1 cellular context compared by ENCODE assay signal in the genomic region with DNA sequence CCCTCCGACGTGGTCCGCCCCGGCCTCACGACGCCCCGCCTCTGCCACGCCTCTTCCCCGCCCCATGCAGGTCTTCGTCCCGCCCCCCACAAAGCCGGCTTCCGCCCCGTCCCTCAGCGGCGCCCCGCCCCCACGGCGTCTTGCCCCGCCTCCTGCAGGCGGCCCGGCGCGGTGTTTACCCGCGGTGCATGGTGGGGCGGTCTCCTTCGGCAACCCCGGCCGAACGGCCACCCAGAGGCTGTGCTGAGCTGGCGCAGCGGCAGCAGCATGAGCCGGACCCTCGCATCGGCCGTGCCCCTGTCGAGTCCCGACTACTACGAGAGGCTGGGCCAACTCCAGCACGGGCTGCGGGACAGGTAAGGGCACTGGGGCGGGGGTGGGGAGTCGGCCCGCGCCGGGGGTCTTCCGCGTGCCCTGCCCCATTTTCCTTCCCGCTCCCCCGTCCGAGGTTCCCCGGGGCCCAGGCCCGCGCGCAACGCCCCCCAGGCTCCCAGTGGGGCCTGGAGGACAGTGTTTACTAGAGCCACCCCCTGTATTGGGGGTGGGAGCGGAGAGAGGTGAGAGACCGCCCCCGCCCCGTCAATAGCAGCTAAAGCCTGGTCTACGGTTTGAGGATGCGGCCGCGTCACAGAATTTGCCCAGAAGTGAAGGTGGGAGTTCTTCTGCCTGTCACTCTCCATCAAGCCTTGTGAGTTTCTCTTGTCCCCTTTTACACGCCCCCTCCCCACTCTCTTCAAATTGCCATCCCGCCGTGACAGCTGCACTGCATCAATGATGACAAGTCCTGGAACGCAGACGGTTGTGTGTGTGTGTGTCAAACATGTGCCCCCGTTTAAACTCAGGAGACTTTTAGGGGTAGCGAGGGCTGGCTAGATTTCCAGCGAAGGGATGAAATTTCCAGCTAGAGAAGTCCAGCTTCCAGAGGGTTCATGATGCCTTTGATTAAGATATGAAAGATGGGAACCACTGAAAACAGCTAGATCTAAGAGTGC.
TF ChIP-seq lines count a peak whose summit lies in the region.

Gene KIZ, plus strand, starts transcription at position 234 of the 992 bp plus-strand sequence. Its CDS starts 34 bp downstream, at position 268.

TF ChIP-seq in HepG2, 621 proteins besides CTCF, POLR2A, EP300 and RAD21 (continued from another document and continues in another):
- TF ChIP-seq, protein P1, sequence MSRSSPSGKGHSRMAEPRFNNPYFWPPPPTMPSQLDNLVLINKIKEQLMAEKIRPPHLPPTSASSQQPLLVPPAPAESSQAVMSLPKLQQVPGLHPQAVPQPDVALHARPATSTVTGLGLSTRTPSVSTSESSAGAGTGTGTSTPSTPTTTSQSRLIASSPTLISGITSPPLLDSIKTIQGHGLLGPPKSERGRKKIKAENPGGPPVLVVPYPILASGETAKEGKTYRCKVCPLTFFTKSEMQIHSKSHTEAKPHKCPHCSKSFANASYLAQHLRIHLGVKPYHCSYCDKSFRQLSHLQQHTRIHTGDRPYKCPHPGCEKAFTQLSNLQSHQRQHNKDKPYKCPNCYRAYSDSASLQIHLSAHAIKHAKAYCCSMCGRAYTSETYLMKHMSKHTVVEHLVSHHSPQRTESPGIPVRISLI (CRISPR knock-in tag; IDR thresholded peaks at IDR 0.05; ENCODE audit: borderline replicate concordance), result peak; percentile 41; the same call in 1 of the 2 replicates
- TF ChIP-seq KLF12 (CRISPR knock-in tag; IDR thresholded peaks at IDR 0.05; ENCODE audit: borderline replicate concordance), result peak; percentile 42; the same call in 1 of the 2 replicates
- peak; percentile 91 for TF ChIP-seq MNT (IDR thresholded peaks at IDR 0.05)
- TF ChIP-seq ZNF263 (CRISPR knock-in tag; IDR thresholded peaks at IDR 0.05), result peak; percentile 12; the same call in 1 of the 2 replicates
- TF ChIP-seq KLF11 (CRISPR knock-in tag; IDR thresholded peaks at IDR 0.05), result 0 out of 2 replicates have a peak, but pooled peaks have one; percentile 19
- TF ChIP-seq ZSCAN29 (CRISPR knock-in tag; conservative IDR thresholded peaks at IDR 0.05), result 0 out of 2 replicates have a peak, but pooled peaks have one; percentile 84
- TF ChIP-seq, protein P2, sequence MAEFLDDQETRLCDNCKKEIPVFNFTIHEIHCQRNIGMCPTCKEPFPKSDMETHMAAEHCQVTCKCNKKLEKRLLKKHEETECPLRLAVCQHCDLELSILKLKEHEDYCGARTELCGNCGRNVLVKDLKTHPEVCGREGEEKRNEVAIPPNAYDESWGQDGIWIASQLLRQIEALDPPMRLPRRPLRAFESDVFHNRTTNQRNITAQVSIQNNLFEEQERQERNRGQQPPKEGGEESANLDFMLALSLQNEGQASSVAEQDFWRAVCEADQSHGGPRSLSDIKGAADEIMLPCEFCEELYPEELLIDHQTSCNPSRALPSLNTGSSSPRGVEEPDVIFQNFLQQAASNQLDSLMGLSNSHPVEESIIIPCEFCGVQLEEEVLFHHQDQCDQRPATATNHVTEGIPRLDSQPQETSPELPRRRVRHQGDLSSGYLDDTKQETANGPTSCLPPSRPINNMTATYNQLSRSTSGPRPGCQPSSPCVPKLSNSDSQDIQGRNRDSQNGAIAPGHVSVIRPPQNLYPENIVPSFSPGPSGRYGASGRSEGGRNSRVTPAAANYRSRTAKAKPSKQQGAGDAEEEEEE (CRISPR knock-in tag; IDR thresholded peaks at IDR 0.05; ENCODE audit: borderline replicate concordance), result no peak; the same call in 1 of the 2 replicates
- no peak for TF ChIP-seq ZNF775 (CRISPR knock-in tag; IDR thresholded peaks at IDR 0.05; ENCODE audit: borderline replicate concordance)
- TF ChIP-seq ZNF431 (CRISPR knock-in tag; IDR thresholded peaks at IDR 0.05; ENCODE audit: borderline replicate concordance, low read depth), result peak; percentile 21; the same call in 1 of the 2 replicates
- peak; percentile 79; the same call in 1 of the 2 replicates for TF ChIP-seq FOXP1 (IDR thresholded peaks at IDR 0.05)
- peak; percentile 88 for TF ChIP-seq FOXP1 (CRISPR knock-in tag; IDR thresholded peaks at IDR 0.05)
- TF ChIP-seq JDP2 (CRISPR knock-in tag; IDR thresholded peaks at IDR 0.05; ENCODE audit: borderline replicate concordance), result no peak; the same call in 1 of the 2 replicates
- peak; percentile 23; the same call in 1 of the 2 replicates for TF ChIP-seq NFKBIZ (CRISPR knock-in tag; IDR thresholded peaks at IDR 0.05)
- TF ChIP-seq ZNF232 (CRISPR knock-in tag; IDR thresholded peaks at IDR 0.05; ENCODE audit: borderline replicate concordance), result peak; percentile 2; the same call in 1 of the 2 replicates
- peak; percentile 70 for TF ChIP-seq MED8 (CRISPR knock-in tag; IDR thresholded peaks at IDR 0.05; ENCODE audit: insufficient replicate concordance)
- TF ChIP-seq ZNF124 (CRISPR knock-in tag; IDR thresholded peaks at IDR 0.05), result peak; percentile 75
- TF ChIP-seq ZBTB2 (CRISPR knock-in tag; IDR thresholded peaks at IDR 0.05; ENCODE audit: low read depth), result peak; percentile 86
- TF ChIP-seq HOXA7 (CRISPR knock-in tag; IDR thresholded peaks at IDR 0.05), result peak; percentile 31; the same call in 1 of the 2 replicates
- TF ChIP-seq ZNF546 (CRISPR knock-in tag; conservative IDR thresholded peaks at IDR 0.05), result peak; percentile 77; the same call in 1 of the 2 replicates
- TF ChIP-seq SRY (CRISPR knock-in tag; IDR thresholded peaks at IDR 0.05), result peak; percentile 68
- peak; percentile 56 for TF ChIP-seq E2F1 (CRISPR knock-in tag; IDR thresholded peaks at IDR 0.05)
- peak; percentile 77 for TF ChIP-seq YEATS2 (CRISPR knock-in tag; IDR thresholded peaks at IDR 0.05; ENCODE audit: borderline replicate concordance)
- TF ChIP-seq PITX1 (CRISPR knock-in tag; IDR thresholded peaks at IDR 0.05), result peak; percentile 68
- TF ChIP-seq MAZ (IDR thresholded peaks at IDR 0.05; ENCODE audit: borderline replicate concordance, low read depth, low read length), result peak; percentile 72
- peak; percentile 90 for TF ChIP-seq MAZ (CRISPR knock-in tag; IDR thresholded peaks at IDR 0.05; ENCODE audit: low read depth)
- 0 out of 2 replicates have a peak, but pooled peaks have one; percentile 6 for TF ChIP-seq RCOR2 (CRISPR knock-in tag; IDR thresholded peaks at IDR 0.05)
- TF ChIP-seq RARA (CRISPR knock-in tag; IDR thresholded peaks at IDR 0.05), result peak; percentile 27; the same call in 1 of the 2 replicates
- TF ChIP-seq FOXM1 (CRISPR knock-in tag; IDR thresholded peaks at IDR 0.05), result no peak
- TF ChIP-seq SSRP1 (CRISPR knock-in tag; IDR thresholded peaks at IDR 0.05), result peak; percentile 9; the same call in 1 of the 2 replicates
- TF ChIP-seq SP1 (IDR thresholded peaks at IDR 0.05), result peak; percentile 86; the same call in 1 of the 2 replicates
- peak; percentile 99 for TF ChIP-seq SP1 (CRISPR knock-in tag; IDR thresholded peaks at IDR 0.05)
- TF ChIP-seq, protein P3, sequence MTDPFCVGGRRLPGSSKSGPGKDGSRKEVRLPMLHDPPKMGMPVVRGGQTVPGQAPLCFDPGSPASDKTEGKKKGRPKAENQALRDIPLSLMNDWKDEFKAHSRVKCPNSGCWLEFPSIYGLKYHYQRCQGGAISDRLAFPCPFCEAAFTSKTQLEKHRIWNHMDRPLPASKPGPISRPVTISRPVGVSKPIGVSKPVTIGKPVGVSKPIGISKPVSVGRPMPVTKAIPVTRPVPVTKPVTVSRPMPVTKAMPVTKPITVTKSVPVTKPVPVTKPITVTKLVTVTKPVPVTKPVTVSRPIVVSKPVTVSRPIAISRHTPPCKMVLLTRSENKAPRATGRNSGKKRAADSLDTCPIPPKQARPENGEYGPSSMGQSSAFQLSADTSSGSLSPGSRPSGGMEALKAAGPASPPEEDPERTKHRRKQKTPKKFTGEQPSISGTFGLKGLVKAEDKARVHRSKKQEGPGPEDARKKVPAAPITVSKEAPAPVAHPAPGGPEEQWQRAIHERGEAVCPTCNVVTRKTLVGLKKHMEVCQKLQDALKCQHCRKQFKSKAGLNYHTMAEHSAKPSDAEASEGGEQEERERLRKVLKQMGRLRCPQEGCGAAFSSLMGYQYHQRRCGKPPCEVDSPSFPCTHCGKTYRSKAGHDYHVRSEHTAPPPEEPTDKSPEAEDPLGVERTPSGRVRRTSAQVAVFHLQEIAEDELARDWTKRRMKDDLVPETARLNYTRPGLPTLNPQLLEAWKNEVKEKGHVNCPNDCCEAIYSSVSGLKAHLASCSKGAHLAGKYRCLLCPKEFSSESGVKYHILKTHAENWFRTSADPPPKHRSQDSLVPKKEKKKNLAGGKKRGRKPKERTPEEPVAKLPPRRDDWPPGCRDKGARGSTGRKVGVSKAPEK (CRISPR knock-in tag; IDR thresholded peaks at IDR 0.05; ENCODE audit: borderline replicate concordance), result no peak
- peak; percentile 91 for TF ChIP-seq KDM2A (CRISPR knock-in tag; IDR thresholded peaks at IDR 0.05; ENCODE audit: borderline replicate concordance, low read depth)
- peak; percentile 83; the same call in 1 of the 2 replicates for TF ChIP-seq ARHGAP35 (CRISPR knock-in tag; IDR thresholded peaks at IDR 0.05; ENCODE audit: borderline replicate concordance)
- TF ChIP-seq ZNF138 (CRISPR knock-in tag; IDR thresholded peaks at IDR 0.05; ENCODE audit: low read depth), result peak; percentile 94
